In the genomic region with DNA sequence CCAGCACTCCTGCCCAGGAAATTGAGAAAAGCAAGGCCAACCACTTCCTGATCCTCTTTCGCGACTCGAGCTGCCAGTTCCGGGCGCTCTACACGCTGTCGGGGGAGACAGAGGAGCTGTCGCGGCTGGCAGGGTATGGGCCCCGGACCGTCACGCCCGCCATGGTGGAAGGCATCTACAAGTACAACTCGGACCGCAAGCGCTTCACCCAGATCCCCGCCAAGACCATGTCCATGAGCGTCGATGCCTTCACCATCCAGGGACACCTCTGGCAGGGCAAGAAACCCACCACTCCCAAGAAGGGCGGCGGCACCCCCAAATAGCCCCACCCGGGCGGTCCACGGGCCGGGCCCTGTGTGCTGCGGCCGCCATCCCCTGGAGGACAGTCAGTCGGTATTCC, we compare ENCODE assay signal across 33 cellular contexts. TPM values are rescaled to one million over a fixed set of nuclear protein-coding genes. Genes with fewer than 3 reads are reported as not detected.
DNase-seq lines count a peak whose midpoint lies in the region; ATAC-seq, FAIRE-seq and TF ChIP-seq lines count a peak whose summit lies in the region.
"Had no signal": no experiment of that assay in that cellular context is flagged by ENCODE, and none has a peak within 500 bp of the region (broad histone marks: within the 10 kb centered on the region; RNA-seq: fewer than 3 reads in every experiment).

No MANE protein-coding gene starts in this region.

- intact Hi-C loops in kidney (cut with DNase I), result no loop called here

- H3K4me3 Mint-ChIP-seq in progenitor cell of endocrine pancreas (ENCODE audit: low read depth), result no peak overlapping the region
- no peak overlapping the region for H3K4me3 Mint-ChIP-seq in activated T-cell treated with anti-CD3 and anti-CD28 coated beads, Interleukin-2, amount 50 U/mL, for 72 hours
- H3K4me3 Mint-ChIP-seq: activated CD4-positive, alpha-beta T cell treated with anti-CD3 and anti-CD28 coated beads, Interleukin-2, amount 10 ng/mL, durations not matched to agents 24 days and 14 days; activated naive CD8-positive, alpha-beta T cell treated with anti-CD3 and anti-CD28 coated beads for 36 hours; CD4-positive, alpha-beta T cell; effector memory CD8-positive, alpha-beta T cell; GM23338; naive thymus-derived CD8-positive, alpha-beta T cell had no signal

- H3K79me1 ChIP-seq in mesendoderm (ENCODE audit: low read length), result no peaks in the 10 kb centered on the region

- CTCF ChIA-PET in RWPE1 (lab: Yijun Ruan, JAX), result interaction anchor here (0.6 to 1.6 kb wide), 4 partner anchors 9 to 49 kb away, joined by 3 to 7 read pairs (median 5); no protein-coding TSS in a partner anchor

- H2BK5ac ChIP-seq in mesendoderm (ENCODE audit: low read length), result no peak overlapping the region

- no peak for ATAC-seq in activated T-cell treated with anti-CD3 and anti-CD28 coated beads, Interleukin-2, amount 50 U/mL, for 72 hours (replicated peaks in 1 of 2)
- no peak for ATAC-seq in HG03045 (IDR thresholded peaks at IDR 0.05; ENCODE audit: unreplicated experiment)
- ATAC-seq: A549; effector memory CD8-positive, alpha-beta T cell; GM23338 had no signal

- no peak overlapping the region for H2BK120ac ChIP-seq in mesendoderm (ENCODE audit: low read depth, low read length)

- no peaks in the 10 kb centered on the region for H3K4me1 Mint-ChIP-seq in progenitor cell of endocrine pancreas (ENCODE audit: low read depth)
- no peaks in the 10 kb centered on the region for H3K4me1 Mint-ChIP-seq in activated T-cell treated with anti-CD3 and anti-CD28 coated beads, Interleukin-2, amount 50 U/mL, for 72 hours (ENCODE audit: low read depth)
- H3K4me1 Mint-ChIP-seq: activated CD4-positive, alpha-beta T cell treated with anti-CD3 and anti-CD28 coated beads, Interleukin-2, amount 10 ng/mL, durations not matched to agents 24 days and 14 days; activated naive CD8-positive, alpha-beta T cell treated with anti-CD3 and anti-CD28 coated beads for 36 hours; GM23338 had no signal

- H3K27ac ChIP-seq in RWPE1 (peak overlapping the region; percentile 41), kidney (ENCODE audit: low read depth in 2 of 2, low read length in 2 of 2) (peak overlapping the region; percentile 93 to 97), mesendoderm (ENCODE audit: low read depth, low read length) (no peak overlapping the region)
- H3K27ac ChIP-seq: A549, left ventricle myocardium inferior, thoracic aorta had no signal

- no CpG with 5 or more reads among the region's 28 CpGs for WGBS in mesendoderm (ENCODE audit: extremely low coverage, insufficient coverage, low lambda C conversion rate)

- H4K5ac ChIP-seq in mesendoderm (ENCODE audit: low read length), result no peak overlapping the region

- no peak overlapping the region for H3K56ac ChIP-seq in mesendoderm (ENCODE audit: low read length)

- peak overlapping the region; percentile 67 for H3K27ac Mint-ChIP-seq in progenitor cell of endocrine pancreas
- no peak overlapping the region for H3K27ac Mint-ChIP-seq in activated T-cell treated with anti-CD3 and anti-CD28 coated beads, Interleukin-2, amount 50 U/mL, for 72 hours
- H3K27ac Mint-ChIP-seq: activated CD4-positive, alpha-beta T cell treated with anti-CD3 and anti-CD28 coated beads, Interleukin-2, amount 10 ng/mL, durations not matched to agents 24 days and 14 days; activated naive CD8-positive, alpha-beta T cell treated with anti-CD3 and anti-CD28 coated beads for 36 hours; GM23338 had no signal

- no peak overlapping the region for H4K8ac ChIP-seq in mesendoderm (ENCODE audit: low read depth, low read length)

- H3K9me3 Mint-ChIP-seq in progenitor cell of endocrine pancreas (ENCODE audit: low read depth), result no peaks in the 10 kb centered on the region
- H3K9me3 Mint-ChIP-seq in activated T-cell treated with anti-CD3 and anti-CD28 coated beads, Interleukin-2, amount 50 U/mL, for 72 hours, result no peaks in the 10 kb centered on the region
- H3K9me3 Mint-ChIP-seq: activated CD4-positive, alpha-beta T cell treated with anti-CD3 and anti-CD28 coated beads, Interleukin-2, amount 10 ng/mL, durations not matched to agents 24 days and 14 days; activated naive CD8-positive, alpha-beta T cell treated with anti-CD3 and anti-CD28 coated beads for 36 hours; CD4-positive, alpha-beta T cell; effector memory CD8-positive, alpha-beta T cell; GM23338; naive thymus-derived CD8-positive, alpha-beta T cell had no signal

- FAIRE-seq in kidney (lab: Jason Lieb, UNC), result no peak
- FAIRE-seq: A549, HTR-8/SVneo, islet of Langerhans had no signal

- peak overlapping the region; percentile 21 for H3K4me3 ChIP-seq in BE2C (ENCODE audit: low read depth, low read length)
- H3K4me3 ChIP-seq in kidney (ENCODE audit: low read length in 2 of 2), result no peak overlapping the region
- H3K4me3 ChIP-seq in mesendoderm (ENCODE audit: low read length), result no peak overlapping the region
- H3K4me3 ChIP-seq: A549, colonic mucosa, GM23338, left ventricle myocardium inferior, MG63, thoracic aorta had no signal

- DNase-seq in BE2C, result no peak
- no peak for DNase-seq in RWPE1 (ENCODE audit: low spot score)
- DNase-seq in kidney, result no peak
- no peak for DNase-seq in progenitor cell of endocrine pancreas (ENCODE audit: low spot score, unreplicated experiment)
- no peak for DNase-seq in activated T-cell treated with anti-CD3 and anti-CD28 coated beads, Interleukin-2, amount 50 U/mL, for 72 hours
- no peak for DNase-seq in cerebellum (ENCODE audit: low spot score)
- DNase-seq in mesendoderm, result no peak
- DNase-seq: activated CD4-positive, alpha-beta T cell treated with anti-CD3 and anti-CD28 coated beads, Interleukin-2, amount 10 ng/mL, durations not matched to agents 24 days and 14 days; activated gamma-delta T cell; activated naive CD8-positive, alpha-beta T cell treated with anti-CD3 and anti-CD28 coated beads for 36 hours; anterior cingulate cortex; CD4-positive, alpha-beta T cell; effector memory CD8-positive, alpha-beta T cell; glutamatergic neuron; KG1; left ventricle myocardium inferior; MG63; naive thymus-derived CD8-positive, alpha-beta T cell; NCI-H1105; NCI-H1930; NCI-H526 treated with DMSO at 0.1 percent for 48 hours; occipital lobe; SHP77 treated with DMSO at 0.1 percent for 48 hours; stimulated activated naive CD4-positive, alpha-beta T cell had no signal

- no peak overlapping the region for H3K4me2 ChIP-seq in mesendoderm (ENCODE audit: low read length)
- H3K4me2 ChIP-seq: A549, GM23338 had no signal

- H3K9ac ChIP-seq in kidney (ENCODE audit: low read length in 2 of 2) (peak overlapping the region in 1 of 2 donors; percentile 58), mesendoderm (ENCODE audit: low read length) (no peak overlapping the region)

- H3K36me3 Mint-ChIP-seq in progenitor cell of endocrine pancreas (ENCODE audit: insufficient read depth), result peaks cover 15% of the 10 kb centered on the region
- H3K36me3 Mint-ChIP-seq in activated T-cell treated with anti-CD3 and anti-CD28 coated beads, Interleukin-2, amount 50 U/mL, for 72 hours (ENCODE audit: insufficient read depth in 2 of 2), result peaks cover 0 to 4% of the 10 kb centered on the region in 2 donors

- H2AK5ac ChIP-seq in mesendoderm (ENCODE audit: low read length), result no peak overlapping the region

- H3K23ac ChIP-seq in mesendoderm (ENCODE audit: low read length), result no peak overlapping the region

- H3K4me1 ChIP-seq in BE2C, result peaks cover 30% of the 10 kb centered on the region
- peaks cover 12 to 27% of the 10 kb centered on the region in 2 donors for H3K4me1 ChIP-seq in kidney (ENCODE audit: control insufficient read depth in 1 of 2, insufficient read depth in 1 of 2, low read depth in 1 of 2, low read length in 2 of 2)
- H3K4me1 ChIP-seq in mesendoderm (ENCODE audit: control insufficient read depth, low read depth, low read length), result no peaks in the 10 kb centered on the region
- H3K4me1 ChIP-seq: A549 had no signal

- TF ChIP-seq CTCF in BE2C (IDR thresholded peaks at IDR 0.05; ENCODE audit: low read depth, low read length), result no peak
- no peak for TF ChIP-seq CTCF in RWPE1 (conservative IDR thresholded peaks at IDR 0.05; ENCODE audit: low read depth)
- no peak for TF ChIP-seq CTCF in kidney (IDR thresholded peaks at IDR 0.05; ENCODE audit: borderline replicate concordance, extremely low read depth, insufficient read depth)
- no peak for TF ChIP-seq CTCF in progenitor cell of endocrine pancreas (IDR thresholded peaks at IDR 0.05; ENCODE audit: unreplicated experiment)

- H3K36me3 ChIP-seq in BE2C, result peaks cover 45% of the 10 kb centered on the region
- H3K36me3 ChIP-seq in kidney (ENCODE audit: control insufficient read depth in 1 of 2, insufficient read depth in 2 of 2, low read length in 2 of 2), result peaks cover 16 to 23% of the 10 kb centered on the region in 2 donors
- peaks cover 6% of the 10 kb centered on the region for H3K36me3 ChIP-seq in mesendoderm (ENCODE audit: control insufficient read depth, insufficient read depth, low read length)
- H3K36me3 ChIP-seq: colonic mucosa had no signal

- no peak overlapping the region for H3K18ac ChIP-seq in mesendoderm (ENCODE audit: low read length)

- H3K27me3 Mint-ChIP-seq in progenitor cell of endocrine pancreas, result no peaks in the 10 kb centered on the region
- H3K27me3 Mint-ChIP-seq in activated T-cell treated with anti-CD3 and anti-CD28 coated beads, Interleukin-2, amount 50 U/mL, for 72 hours (ENCODE audit: low read depth), result no peaks in the 10 kb centered on the region
- H3K27me3 Mint-ChIP-seq: activated CD4-positive, alpha-beta T cell treated with anti-CD3 and anti-CD28 coated beads, Interleukin-2, amount 10 ng/mL, durations not matched to agents 24 days and 14 days; activated naive CD8-positive, alpha-beta T cell treated with anti-CD3 and anti-CD28 coated beads for 36 hours; CD4-positive, alpha-beta T cell; effector memory CD8-positive, alpha-beta T cell; naive thymus-derived CD8-positive, alpha-beta T cell had no signal

- POLR2A ChIA-PET in RWPE1 (lab: Yijun Ruan, JAX; ENCODE audit: low non-redundant PET), result no interaction called here

- no peaks in the 10 kb centered on the region for H3K79me2 ChIP-seq in mesendoderm (ENCODE audit: control insufficient read depth, insufficient read depth, low read length)

- no peak overlapping the region for H2BK15ac ChIP-seq in mesendoderm (replicated peaks; ENCODE audit: low read depth)

- no peaks in the 10 kb centered on the region for H3K27me3 ChIP-seq in BE2C
- H3K27me3 ChIP-seq in mesendoderm (ENCODE audit: insufficient read depth, low read length, poor library complexity), result no peaks in the 10 kb centered on the region
- H3K27me3 ChIP-seq: colonic mucosa had no signal

- H3K9me3 ChIP-seq in BE2C (no peaks in the 10 kb centered on the region), kidney (ENCODE audit: control insufficient read depth in 1 of 2, low read length in 2 of 2) (no peaks in the 10 kb centered on the region)
- H3K9me3 ChIP-seq: A549, colonic mucosa, left ventricle myocardium inferior, MG63, thoracic aorta had no signal

- no peak overlapping the region for H3K4ac ChIP-seq in mesendoderm (ENCODE audit: low read depth, low read length)

RNA-seq across cellular contexts. Expression of gene XAB2, which starts 11.6 kb away (rescaled TPM):
- polyA plus RNA-seq in BE2C (2012; ENCODE audit: insufficient read depth, insufficient read length, low read depth), result 209 TPM
- 44.4 TPM for total RNA-seq in kidney
- polyA plus RNA-seq in kidney (ENCODE audit: insufficient read depth, low read depth, low replicate concordance), result 34.2 TPM
- 38.8 and 40.3 TPM in 2 replicates for total RNA-seq in progenitor cell of endocrine pancreas
- 10 to 100 TPM; 53.3 to 59.3 TPM for total RNA-seq in activated T-cell treated with anti-CD3 and anti-CD28 coated beads, Interleukin-2, amount 50 U/mL, for 72 hours
- 18.6 TPM for total RNA-seq in cerebellum
- 21.0 TPM for polyA plus RNA-seq in mesendoderm (2013, experiment 1 of 2)
- polyA plus RNA-seq in mesendoderm (2013, experiment 2 of 2), result 20.3 TPM

RNA-seq across cellular contexts. Expression of gene PET100, which starts 11.9 kb away (rescaled TPM):
- polyA plus RNA-seq in BE2C (2012; ENCODE audit: insufficient read depth, insufficient read length, low read depth), result 283 TPM
- total RNA-seq in kidney (112 TPM), progenitor cell of endocrine pancreas (150 and 184 TPM in 2 replicates), cerebellum (16.0 TPM)
- 181 TPM for polyA plus RNA-seq in kidney (ENCODE audit: insufficient read depth, low read depth, low replicate concordance)
- 10 to 100 TPM; 65.5 to 74.0 TPM for total RNA-seq in activated T-cell treated with anti-CD3 and anti-CD28 coated beads, Interleukin-2, amount 50 U/mL, for 72 hours
- 401 TPM for polyA plus RNA-seq in mesendoderm (2013, experiment 1 of 2)
- polyA plus RNA-seq in mesendoderm (2013, experiment 2 of 2), result 400 TPM

RNA-seq across cellular contexts. Expression of gene PCP2, which starts 15.8 kb away (rescaled TPM):
- polyA plus RNA-seq in BE2C (2012; ENCODE audit: insufficient read depth, insufficient read length, low read depth), result not detected
- 6.1 TPM for total RNA-seq in kidney
- polyA plus RNA-seq in kidney (ENCODE audit: insufficient read depth, low read depth, low replicate concordance), result 8.9 TPM
- 1.0 and 2.0 TPM in 2 replicates for total RNA-seq in progenitor cell of endocrine pancreas
- 1 to 10 TPM; 1.9 to 2.2 TPM for total RNA-seq in activated T-cell treated with anti-CD3 and anti-CD28 coated beads, Interleukin-2, amount 50 U/mL, for 72 hours
- 1.00 TPM for total RNA-seq in cerebellum
- polyA plus RNA-seq in mesendoderm (2013, experiment 1 of 2), result not detected
- polyA plus RNA-seq in mesendoderm (2013, experiment 2 of 2), result not detected
- total RNA-seq: activated CD8-positive, alpha-beta memory T cell treated with anti-CD3 and anti-CD28 coated beads for 36 hours; GM23338; occipital lobe; thoracic aorta had no signal
- polyA plus RNA-seq: GM23338 had no signal

RNA-seq across cellular contexts. Expression of gene STXBP2, which starts 19.2 kb away (rescaled TPM):
- polyA plus RNA-seq in BE2C (2012; ENCODE audit: insufficient read depth, insufficient read length, low read depth), result 2.0 TPM
- 136 TPM for total RNA-seq in kidney
- polyA plus RNA-seq in kidney (ENCODE audit: insufficient read depth, low read depth, low replicate concordance), result 74.8 TPM
- total RNA-seq in progenitor cell of endocrine pancreas, result 141 and 143 TPM in 2 replicates
- 100 to 1,000 TPM; 132 TPM for total RNA-seq in activated T-cell treated with anti-CD3 and anti-CD28 coated beads, Interleukin-2, amount 50 U/mL, for 72 hours
- total RNA-seq in cerebellum, result 3.5 TPM
- 24.9 TPM for polyA plus RNA-seq in mesendoderm (2013, experiment 1 of 2)
- 26.5 TPM for polyA plus RNA-seq in mesendoderm (2013, experiment 2 of 2)

RNA-seq across cellular contexts. Expression of gene CAMSAP3, which starts 22.1 kb away (rescaled TPM):
- polyA plus RNA-seq in BE2C (2012; ENCODE audit: insufficient read depth, insufficient read length, low read depth), result 11.5 TPM
- total RNA-seq in kidney (18.5 TPM), progenitor cell of endocrine pancreas (103 and 115 TPM in 2 replicates), cerebellum (9.9 TPM)
- 19.3 TPM for polyA plus RNA-seq in kidney (ENCODE audit: insufficient read depth, low read depth, low replicate concordance)
- total RNA-seq in activated T-cell treated with anti-CD3 and anti-CD28 coated beads, Interleukin-2, amount 50 U/mL, for 72 hours, result 1 to 10 TPM; 1.7 to 2.0 TPM
- polyA plus RNA-seq in mesendoderm (2013, experiment 1 of 2), result 10.4 TPM
- polyA plus RNA-seq in mesendoderm (2013, experiment 2 of 2), result 10.1 TPM
- total RNA-seq: fibroblast of villous mesenchyme had no signal
